15 cellular contexts compared by ENCODE assay signal in the genomic region with DNA sequence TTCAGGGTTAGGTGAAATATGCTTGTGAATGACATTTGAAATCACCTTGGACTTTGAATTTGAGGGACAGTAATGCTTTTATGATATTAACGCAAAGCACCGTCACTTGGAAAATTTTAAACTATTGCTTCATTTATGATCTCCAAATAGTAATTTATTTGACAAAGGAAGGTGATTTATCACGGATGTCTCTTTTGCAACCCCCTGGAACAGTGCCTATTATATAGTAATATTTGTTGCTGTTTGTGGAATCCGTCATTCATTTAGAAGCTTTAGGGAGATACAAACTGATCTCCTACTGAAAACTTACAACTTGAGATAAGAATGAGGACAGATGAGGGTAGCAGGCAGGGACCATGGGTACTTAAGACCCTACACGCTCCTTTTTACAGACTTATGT. TPM values are rescaled to one million over a fixed set of nuclear protein-coding genes. Genes with fewer than 3 reads are reported as not detected.
DNase-seq lines count a peak whose midpoint lies in the region; ATAC-seq and TF ChIP-seq lines count a peak whose summit lies in the region.
"Had no signal": no experiment of that assay in that cellular context is flagged by ENCODE, and none has a peak within 500 bp of the region (broad histone marks: within the 10 kb centered on the region; RNA-seq: fewer than 3 reads in every experiment).

No MANE protein-coding gene starts in this region.

- no peak for TF ChIP-seq POLR2A in tibial nerve (IDR thresholded peaks at IDR 0.05)

- no peaks in the 10 kb centered on the region for H4K20me1 ChIP-seq in DND-41 (ENCODE audit: insufficient read depth, low read length)
- no peaks in the 10 kb centered on the region for H4K20me1 ChIP-seq in PC-3 (ENCODE audit: low read length)
- H4K20me1 ChIP-seq in hepatocyte (ENCODE audit: insufficient read depth, poor library complexity, severe bottlenecking): no peaks in the 10 kb centered on the region

- H3K4me2 ChIP-seq in DND-41 (ENCODE audit: insufficient read depth, low read length) (no peak overlapping the region), PC-3 (ENCODE audit: low read length) (peak overlapping the region; percentile 73), hepatocyte (no peak overlapping the region)

- H3K4me3 ChIP-seq in DND-41 (ENCODE audit: low read depth in 1 of 2, low read length in 2 of 2): no peak overlapping the region
- peak overlapping the region; percentile 4; the same call in 1 of the 2 replicates for H3K4me3 ChIP-seq in PC-3 (ENCODE audit: low read length)
- no peak overlapping the region for H3K4me3 ChIP-seq in hepatocyte
- H3K4me3 ChIP-seq in tibial nerve: no peak overlapping the region
- H3K4me3 ChIP-seq: HAP-1 had no signal

- H2AFZ ChIP-seq in DND-41 (ENCODE audit: low read depth, low read length) (0 out of 2 replicates have a peak overlapping the region, but pooled peaks have one; percentile 33), PC-3 (ENCODE audit: low read length) (peak overlapping the region; percentile 13), hepatocyte (peak overlapping the region; percentile 18)

- WGBS in hepatocyte (ENCODE audit: low lambda C conversion rate, missing lambda C conversion rate): 73% methylated on average over 5 of the region's 5 CpGs
- 68 to 69% methylated on average over 5 of the region's 5 CpGs for WGBS in tibial nerve, 2 donors

- no peaks in the 10 kb centered on the region for H3K27me3 ChIP-seq in DND-41 (ENCODE audit: insufficient read depth, low read length, poor library complexity)
- no peaks in the 10 kb centered on the region for H3K27me3 ChIP-seq in PC-3 (ENCODE audit: low read length)
- H3K27me3 ChIP-seq in hepatocyte: peaks cover 31% of the 10 kb centered on the region
- H3K27me3 ChIP-seq in tibial nerve: no peaks in the 10 kb centered on the region

- CTCF ChIA-PET in PC-3 (lab: Charles Lee): no interaction called here

- no peak for DNase-seq in DND-41
- peak; percentile 61 for DNase-seq in PC-3
- no peak for DNase-seq in hepatocyte (ENCODE audit: low spot score)
- DNase-seq in tibial nerve (ENCODE audit: low spot score in 2 of 2): no peak
- no peak for DNase-seq in stimulated activated CD8-positive, alpha-beta memory T cell treated with anti-CD3 and anti-CD28 coated beads, Interleukin-4, amount 100 ng/mL, for 48 hours
- DNase-seq: C1 segment of cervical spinal cord; Calu3; CD4-positive, alpha-beta memory T cell; COR-L47; DMS53; DMS79 treated with DMSO at 0.1 percent for 48 hours; GOT3; HFFc6 had no signal

- ATAC-seq in DND-41 (ENCODE audit: insufficient read depth, low read depth) (no peak), PC-3 (peak; percentile 34), esophagus mucosa (no peak)

- intact Hi-C loops in PC-3 (cut with micrococcal nuclease): loop anchor here (5.0 kb wide), 1 partner anchor 198 kb away; a partner anchor contains a TSS

- no TSS peak for BruUV-seq in PC-3 (replicated peaks; lab: Mats Ljungman, UMichigan)

- H3K79me2 ChIP-seq in DND-41 (ENCODE audit: insufficient read depth, low read length): no peaks in the 10 kb centered on the region
- no peaks in the 10 kb centered on the region for H3K79me2 ChIP-seq in PC-3 (ENCODE audit: low read length)
- H3K79me2 ChIP-seq in hepatocyte: no peaks in the 10 kb centered on the region

- POLR2A ChIA-PET in PC-3 (lab: Charles Lee; ENCODE audit: unreplicated experiment): interaction anchor here (0.6 kb wide), 1 partner anchor 1774 kb away, joined by 5 read pairs; no protein-coding TSS in a partner anchor

- no peak overlapping the region for H3K9ac ChIP-seq in DND-41 (ENCODE audit: low read depth, low read length)
- no peak overlapping the region for H3K9ac ChIP-seq in PC-3 (ENCODE audit: low read length)

- H3F3A ChIP-seq in PC-3 (ENCODE audit: low read length, unreplicated experiment): no peaks in the 10 kb centered on the region

- TF ChIP-seq CTCF in DND-41 (IDR thresholded peaks at IDR 0.05; ENCODE audit: borderline replicate concordance, extremely low read depth, low read length, poor library complexity, severe bottlenecking) (no peak), PC-3 (conservative IDR thresholded peaks at IDR 0.05; ENCODE audit: low read depth, low read length) (no peak), hepatocyte (IDR thresholded peaks at IDR 0.05; ENCODE audit: poor library complexity) (no peak), tibial nerve (IDR thresholded peaks at IDR 0.05) (no peak)

- H3K4me1 ChIP-seq in DND-41 (ENCODE audit: insufficient read depth, low read length) (no peaks in the 10 kb centered on the region), PC-3 (ENCODE audit: insufficient read depth, low read length) (peaks cover 22% of the 10 kb centered on the region), hepatocyte (ENCODE audit: insufficient read depth) (no peaks in the 10 kb centered on the region), tibial nerve (peaks cover 0 to 41% (median 8%) of the 10 kb centered on the region in 4 donors)
- H3K4me1 ChIP-seq: HAP-1 had no signal

- no peaks in the 10 kb centered on the region for H3K9me2 ChIP-seq in PC-3 (replicated peaks; ENCODE audit: low read length)
- no peaks in the 10 kb centered on the region for H3K9me2 ChIP-seq in hepatocyte (replicated peaks; ENCODE audit: insufficient read depth)

- H3K9me3 ChIP-seq in DND-41 (ENCODE audit: insufficient read depth, low read length, severe bottlenecking) (no peaks in the 10 kb centered on the region), PC-3 (ENCODE audit: low read length) (no peaks in the 10 kb centered on the region), hepatocyte (ENCODE audit: low read depth) (no peaks in the 10 kb centered on the region), tibial nerve (no peaks in the 10 kb centered on the region)
- H3K9me3 ChIP-seq: HAP-1 had no signal

- TF ChIP-seq EP300 in tibial nerve (IDR thresholded peaks at IDR 0.05): no peak

- H3K36me3 ChIP-seq in DND-41 (ENCODE audit: insufficient read depth, low read length) (no peaks in the 10 kb centered on the region), PC-3 (ENCODE audit: low read depth, low read length) (no peaks in the 10 kb centered on the region), hepatocyte (replicated peaks; ENCODE audit: insufficient read depth, low read depth) (no peaks in the 10 kb centered on the region), tibial nerve (no peaks in the 10 kb centered on the region)
- H3K36me3 ChIP-seq: HAP-1 had no signal

- H3K27ac ChIP-seq in DND-41 (ENCODE audit: low read length) (no peak overlapping the region), PC-3 (ENCODE audit: low read length) (peak overlapping the region; percentile 50), hepatocyte (no peak overlapping the region), tibial nerve (peak overlapping the region; percentile 5 to 80 (median 50))

RNA-seq across cellular contexts. Expression of a gene that starts 10.7 kb away (rescaled TPM):
- total RNA-seq in PC-3 (2014; rRNA removed): 0.69 and 1.1 TPM in 2 replicates
- 35.5 and 38.8 TPM in 2 replicates for total RNA-seq in hepatocyte
- 17.2 and 17.8 TPM in 2 replicates for polyA plus RNA-seq in hepatocyte
- 100 to 1,000 TPM; 148 to 290 (median 218) TPM for total RNA-seq in tibial nerve
- total RNA-seq in esophagus mucosa: 6.5 TPM

Comparison
In these comparisons a context has a peak if more than half of its experiments do, and no peak if none do; other contexts are left out.
1. H3K27ac ChIP-seq: peak in PC-3 (single experiment) and tibial nerve (4 of 4); none in DND-41 (single experiment) and hepatocyte (single experiment).
2. Peak in every context shown above with its lines, with median percentiles within 50 percentile points of each other: H2AFZ ChIP-seq.